ENCODE assay signal across 1 cellular context in genomic region chr22:24920029-24920428, GRCh38.
TF ChIP-seq lines count a peak whose summit lies in the region.

No MANE protein-coding gene starts in this region.

TF ChIP-seq in K562, 482 proteins besides CTCF, POLR2A, EP300 and RAD21 (continued from another document):
- TF ChIP-seq ZNF23 (CRISPR knock-in tag; IDR thresholded peaks at IDR 0.05) (no peak), MAFF (IDR thresholded peaks at IDR 0.05; ENCODE audit: low read length) (0 out of 2 replicates have a peak, but pooled peaks have one; percentile 14)
